ENCODE assay signal across 8 cellular contexts in genomic region chr1:61053712-61054608, GRCh38. TPM values are rescaled to one million over a fixed set of nuclear protein-coding genes. Genes with fewer than 3 reads are reported as not detected.
DNase-seq lines count a peak whose midpoint lies in the region; ATAC-seq and TF ChIP-seq lines count a peak whose summit lies in the region.

No MANE protein-coding gene starts in this region.

- H3K4me1 ChIP-seq in mucosa of rectum (ENCODE audit: control insufficient read depth in 2 of 2, insufficient read depth in 2 of 2, low read length in 2 of 2) (peaks cover 25 to 29% of the 10 kb centered on the region in 2 donors), urinary bladder (ENCODE audit: insufficient read depth) (no peaks in the 10 kb centered on the region)

- peaks cover 58 to 72% (median 62%) of the 10 kb centered on the region in 3 donors for H3K27me3 Mint-ChIP-seq in CD14-positive monocyte (ENCODE audit: low read depth in 3 of 3)
- peaks cover 0 to 26% of the 10 kb centered on the region in 2 donors for H3K27me3 Mint-ChIP-seq in effector memory CD8-positive, alpha-beta T cell

- peak overlapping the region; percentile 72 to 81 for H3K27ac ChIP-seq in mucosa of rectum (ENCODE audit: low read depth in 2 of 2, low read length in 2 of 2)
- peak overlapping the region; percentile 38 for H3K27ac ChIP-seq in urinary bladder (ENCODE audit: low read depth)

- H3K4me3 Mint-ChIP-seq in CD14-positive monocyte: peak overlapping the region; percentile 86 to 97
- H3K4me3 Mint-ChIP-seq in effector memory CD8-positive, alpha-beta T cell: peak overlapping the region; percentile 92 to 93

- H3K4me1 Mint-ChIP-seq in CD14-positive monocyte: peaks cover 64% of the 10 kb centered on the region
- H3K4me1 Mint-ChIP-seq in effector memory CD8-positive, alpha-beta T cell (ENCODE audit: low read depth in 2 of 2): peaks cover 21 to 27% of the 10 kb centered on the region in 2 donors

- ATAC-seq in effector memory CD8-positive, alpha-beta T cell (replicated peaks): no peak
- ATAC-seq in HG03139 (IDR thresholded peaks at IDR 0.05; ENCODE audit: unreplicated experiment): no peak
- no peak for ATAC-seq in GM21528 (IDR thresholded peaks at IDR 0.05; ENCODE audit: low FRiP score, unreplicated experiment)

- H3K36me3 ChIP-seq in mucosa of rectum (ENCODE audit: control insufficient read depth in 2 of 2, insufficient read depth in 2 of 2, low read length in 2 of 2) (no peaks in the 10 kb centered on the region), urinary bladder (ENCODE audit: insufficient read depth) (no peaks in the 10 kb centered on the region)

- peaks cover 0 to 9% (median 5%) of the 10 kb centered on the region in 7 donors for H3K9me3 Mint-ChIP-seq in CD14-positive monocyte
- no peaks in the 10 kb centered on the region for H3K9me3 Mint-ChIP-seq in effector memory CD8-positive, alpha-beta T cell

- no peaks in the 10 kb centered on the region for H3K9me3 ChIP-seq in mucosa of rectum (ENCODE audit: control insufficient read depth in 2 of 2, low read length in 2 of 2)

- 15% methylated on average over 55 of the region's 55 CpGs for WGBS in urinary bladder

- peaks cover 13 to 24% of the 10 kb centered on the region in 2 donors for H3K36me3 Mint-ChIP-seq in CD14-positive monocyte
- H3K36me3 Mint-ChIP-seq in effector memory CD8-positive, alpha-beta T cell (ENCODE audit: insufficient read depth): peaks cover 15% of the 10 kb centered on the region

- peak overlapping the region in 1 of 2 donors; percentile 58 for H3K9ac ChIP-seq in mucosa of rectum (ENCODE audit: low read depth in 1 of 2, low read length in 2 of 2)

- TF ChIP-seq CTCF in CD14-positive monocyte (IDR thresholded peaks at IDR 0.05): no peak

- H3K27ac Mint-ChIP-seq in CD14-positive monocyte: peak overlapping the region in 3 of 7 donors; percentile 21 to 65 (median 42)
- peak overlapping the region; percentile 80 to 87 for H3K27ac Mint-ChIP-seq in effector memory CD8-positive, alpha-beta T cell

- DNase-seq in CD14-positive monocyte (ENCODE audit: low spot score) (no peak), OCI-M1 (lab: John Stamatoyannopoulos, UW) (peak; percentile 65), NCI-H2171 (lab: John Stamatoyannopoulos, UW) (no peak)
- peak in 1 of 3 experiments; percentile 8 for DNase-seq in effector memory CD8-positive, alpha-beta T cell

- no peaks in the 10 kb centered on the region for H3K27me3 ChIP-seq in mucosa of rectum (ENCODE audit: control insufficient read depth in 2 of 2, insufficient read depth in 2 of 2, low read length in 2 of 2)

- intact Hi-C loops in CD14-positive monocyte (cut with micrococcal nuclease): loop anchor here (5.0 kb wide), 3 partner anchors 33 to 798 kb away; no protein-coding TSS in a partner anchor

- H3K4me3 ChIP-seq in mucosa of rectum (ENCODE audit: low read length in 2 of 2) (peak overlapping the region; percentile 59 to 66), urinary bladder (ENCODE audit: low read depth, low read length) (peak overlapping the region; percentile 51)

RNA-seq across cellular contexts. Expression of gene NFIA, which starts 28.4 kb away (rescaled TPM):
- polyA plus RNA-seq in CD14-positive monocyte (1 to 10 TPM; 1.4 to 5.3 TPM), urinary bladder (18.1 TPM)
- 105 TPM for total RNA-seq in urinary bladder
